Comparison of ENCODE assay signal across 15 cellular contexts in the genomic region with DNA sequence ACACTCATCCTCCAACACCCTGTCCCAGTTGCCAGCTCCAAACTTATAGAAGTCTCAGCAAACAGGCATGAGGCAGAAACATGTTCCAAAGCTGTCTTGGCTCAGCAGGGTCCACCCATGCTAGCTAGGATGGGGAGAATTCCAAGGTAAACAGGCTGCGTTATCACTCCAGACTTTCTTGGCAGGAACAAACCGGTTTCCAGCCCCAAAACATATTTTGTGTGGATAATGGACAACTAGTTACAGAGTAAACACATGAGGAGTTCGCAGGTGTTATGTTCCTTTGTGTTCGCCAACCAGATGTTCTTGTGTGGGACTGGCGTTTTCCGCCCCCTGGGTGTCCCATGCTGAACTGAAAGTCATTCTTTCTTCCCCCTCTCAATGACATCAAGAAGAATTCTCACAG.
DNase-seq lines count a peak whose midpoint lies in the region; ATAC-seq and TF ChIP-seq lines count a peak whose summit lies in the region.
"Had no signal": no experiment of that assay in that cellular context is flagged by ENCODE, and none has a peak within 500 bp of the region (broad histone marks: within the 10 kb centered on the region; RNA-seq: fewer than 3 reads in every experiment).

No MANE protein-coding gene starts in this region.

- H3K4me3 ChIP-seq in fibroblast of the aortic adventitia (ENCODE audit: low read depth, low read length): no peak overlapping the region

- no peaks in the 10 kb centered on the region for H3K9me3 Mint-ChIP-seq in progenitor cell of endocrine pancreas (ENCODE audit: low read depth)
- H3K9me3 Mint-ChIP-seq: stimulated activated naive CD8-positive, alpha-beta T cell treated with anti-CD3 and anti-CD28 coated beads, Interleukin-15, amount 100 ng/mL, for 72 hours had no signal

- H3K4me3 Mint-ChIP-seq in progenitor cell of endocrine pancreas (ENCODE audit: low read depth): no peak overlapping the region
- H3K4me3 Mint-ChIP-seq: stimulated activated naive CD8-positive, alpha-beta T cell treated with anti-CD3 and anti-CD28 coated beads, Interleukin-15, amount 100 ng/mL, for 72 hours had no signal

- no peaks in the 10 kb centered on the region for H3K36me3 Mint-ChIP-seq in progenitor cell of endocrine pancreas (ENCODE audit: insufficient read depth)

- no peak for TF ChIP-seq CTCF in fibroblast of the aortic adventitia (IDR thresholded peaks at IDR 0.05; ENCODE audit: insufficient read depth, low read length)
- TF ChIP-seq CTCF in progenitor cell of endocrine pancreas (IDR thresholded peaks at IDR 0.05; ENCODE audit: unreplicated experiment): peak; percentile 33

- ATAC-seq in GM21786 (IDR thresholded peaks at IDR 0.05; ENCODE audit: unreplicated experiment): no peak
- ATAC-seq: foreskin keratinocyte; HCT116; stimulated activated naive CD8-positive, alpha-beta T cell treated with anti-CD3 and anti-CD28 coated beads, Interleukin-15, amount 100 ng/mL, for 72 hours had no signal

- no peak overlapping the region for H3K27ac Mint-ChIP-seq in progenitor cell of endocrine pancreas
- H3K27ac Mint-ChIP-seq: stimulated activated naive CD8-positive, alpha-beta T cell treated with anti-CD3 and anti-CD28 coated beads, Interleukin-15, amount 100 ng/mL, for 72 hours had no signal

- DNase-seq in COR-L47 (lab: John Stamatoyannopoulos, UW) (peak; percentile 86), NCI-H748 (lab: John Stamatoyannopoulos, UW; ENCODE audit: unreplicated experiment) (peak; percentile 83), fibroblast of the aortic adventitia (ENCODE audit: low read depth) (peak; percentile 11), progenitor cell of endocrine pancreas (ENCODE audit: low spot score, unreplicated experiment) (no peak), NCI-H1694 treated with DMSO at 0.1 percent for 48 hours (lab: John Stamatoyannopoulos, UW) (no peak), RPMI8226 (no peak), cerebellum (ENCODE audit: low spot score) (no peak)
- DNase-seq: activated CD4-positive, alpha-beta T cell treated with anti-CD3 and anti-CD28 coated beads, Interleukin-2, amount 50 U/mL, for 4 hours; activated naive CD4-positive, alpha-beta T cell treated with anti-CD3 and anti-CD28 coated beads, Interleukin-2, amount 50 U/mL, for 16 hours; foreskin keratinocyte; GF-D8; NCI-H82; stimulated activated naive CD8-positive, alpha-beta T cell treated with anti-CD3 and anti-CD28 coated beads, Interleukin-15, amount 100 ng/mL, for 72 hours had no signal

- peaks cover 5% of the 10 kb centered on the region for H3K4me1 Mint-ChIP-seq in progenitor cell of endocrine pancreas (ENCODE audit: low read depth)
- H3K4me1 Mint-ChIP-seq: stimulated activated naive CD8-positive, alpha-beta T cell treated with anti-CD3 and anti-CD28 coated beads, Interleukin-15, amount 100 ng/mL, for 72 hours had no signal

- H3K27me3 Mint-ChIP-seq in progenitor cell of endocrine pancreas: peaks cover 82% of the 10 kb centered on the region

Comparison
In these comparisons a context has a peak if more than half of its experiments do, and no peak if none do; other contexts are left out.
1. DNase-seq: peak in COR-L47 (single experiment), NCI-H748 (single experiment) and fibroblast of the aortic adventitia (single experiment); none in progenitor cell of endocrine pancreas (single experiment), NCI-H1694 treated with DMSO at 0.1 percent for 48 hours (single experiment), RPMI8226 (single experiment) and cerebellum (single experiment).